ENCODE assay signal across 34 cellular contexts in genomic region chr12:82620917-82621316, GRCh38.
"Had no signal": no experiment of that assay in that cellular context is flagged by ENCODE, and none has a peak within 500 bp of the region (broad histone marks: within the 10 kb centered on the region; RNA-seq: fewer than 3 reads in every experiment).

No MANE protein-coding gene starts in this region.

- H3K4me3 ChIP-seq: adrenal gland, ascending aorta, body of pancreas, breast epithelium, cardiac muscle cell had no signal

- FAIRE-seq: astrocyte had no signal

- H3K36me3 ChIP-seq: adrenal gland, ascending aorta, brain microvascular endothelial cell, breast epithelium, cardiac muscle cell had no signal

- H3K4me1 ChIP-seq: adrenal gland, ascending aorta, breast epithelium had no signal

- H3K27me3 ChIP-seq: adrenal gland, ascending aorta, body of pancreas, brain microvascular endothelial cell, breast epithelium, cardiac muscle cell had no signal

- H3K27ac ChIP-seq: adrenal gland, ascending aorta, body of pancreas, brain microvascular endothelial cell, breast epithelium, cardiac muscle cell had no signal

- H3K9me3 ChIP-seq: adrenal gland, ascending aorta, body of pancreas, breast epithelium had no signal

- ATAC-seq: activated naive CD4-positive, alpha-beta T cell treated with anti-CD3 and anti-CD28 coated beads, Interleukin-2, amount 50 U/mL, for 72 hours; activated naive CD8-positive, alpha-beta T cell treated with anti-CD3 and anti-CD28 coated beads, Interleukin-2, amount 50 U/mL, for 24 hours; activated T-cell treated with anti-CD3 and anti-CD28 coated beads, Interleukin-2, amount 50 U/mL, for 4 hours; activated T-cell treated with anti-CD3 and anti-CD28 coated beads, Interleukin-2, amount 50 U/mL, for 72 hours; activated T-helper 17 cell treated with anti-CD3 and anti-CD28 coated beads, Interleukin-2, amount 50 U/mL, for 72 hours; body of pancreas had no signal

- DNase-seq: activated effector memory CD4-positive, alpha-beta T cell treated with anti-CD3 and anti-CD28 coated beads, Interleukin-2, amount 50 U/mL, for 16 hours; activated effector memory CD4-positive, alpha-beta T cell treated with Interleukin-2 at 50 U/mL for 16 hours; activated gamma-delta T cell; activated gamma-delta T cell treated with Interleukin-2 at 50 U/mL for 16 hours; activated naive CD4-positive, alpha-beta T cell; activated naive CD4-positive, alpha-beta T cell treated with anti-CD3 and anti-CD28 coated beads for 36 hours; activated naive CD4-positive, alpha-beta T cell treated with anti-CD3 and anti-CD28 coated beads, Interleukin-2, amount 10 ng/mL, durations not matched to agents 7 days and 5 days; activated naive CD4-positive, alpha-beta T cell treated with anti-CD3 and anti-CD28 coated beads, Interleukin-2, amount 50 U/mL, for 16 hours; activated naive CD4-positive, alpha-beta T cell treated with Interleukin-2 at 50 U/mL for 16 hours; activated naive CD8-positive, alpha-beta T cell treated with anti-CD3 and anti-CD28 coated beads for 36 hours; activated naive CD8-positive, alpha-beta T cell treated with anti-CD3 and anti-CD28 coated beads, Interleukin-2, amount 10 ng/mL, durations not matched to agents 7 days and 5 days; activated naive CD8-positive, alpha-beta T cell treated with anti-CD3 and anti-CD28 coated beads, Interleukin-2, amount 50 U/mL, for 24 hours; activated T-cell treated with anti-CD3 and anti-CD28 coated beads for 4 hours; activated T-cell treated with anti-CD3 and anti-CD28 coated beads, Interleukin-2, amount 50 U/mL, for 1 hour; activated T-cell treated with anti-CD3 and anti-CD28 coated beads, Interleukin-2, amount 50 U/mL, for 24 hours; activated T-cell treated with anti-CD3 and anti-CD28 coated beads, Interleukin-2, amount 50 U/mL, for 4 hours; activated T-cell treated with anti-CD3 and anti-CD28 coated beads, Interleukin-2, amount 50 U/mL, for 48 hours; activated T-cell treated with anti-CD3 and anti-CD28 coated beads, Interleukin-2, amount 50 U/mL, for 72 hours; adrenal gland; amniotic stem cell; amygdala; anterior cingulate cortex; aorta; body of pancreas; brain microvascular endothelial cell; caudate nucleus; central memory CD4-positive, alpha-beta T cell; cerebellar nuclear complex had no signal
